ENCODE assay signal across 1 cellular context in genomic region chr12:113359133-113359938, GRCh38.
TF ChIP-seq lines count a peak whose summit lies in the region.

No MANE protein-coding gene starts in this region.

TF ChIP-seq in IMR-90, 13 proteins besides CTCF, POLR2A, EP300 and RAD21 (continued from another document):
- TF ChIP-seq ELK1 (IDR thresholded peaks at IDR 0.05; ENCODE audit: borderline replicate concordance, low read depth, low read length) (no peak), MAFK (IDR thresholded peaks at IDR 0.05; ENCODE audit: low read depth, low read length) (no peak), NFE2L2 (IDR thresholded peaks at IDR 0.05; ENCODE audit: low read depth, low read length) (no peak), CHD1 (IDR thresholded peaks at IDR 0.05; ENCODE audit: low read depth, low read length) (no peak), CEBPB (IDR thresholded peaks at IDR 0.05; ENCODE audit: low read depth, low read length) (no peak), FOS (IDR thresholded peaks at IDR 0.05; ENCODE audit: low read depth, low read length) (no peak), SMC3 (IDR thresholded peaks at IDR 0.05; ENCODE audit: low read depth, low read length) (no peak), MXI1 (IDR thresholded peaks at IDR 0.05; ENCODE audit: borderline replicate concordance, low read depth, low read length) (no peak), USF2 (IDR thresholded peaks at IDR 0.05; ENCODE audit: low read depth, low read length) (no peak), BHLHE40 (IDR thresholded peaks at IDR 0.05; ENCODE audit: low read depth, low read length) (no peak)
